In genomic region chr5:97225222-97225621, GRCh38 we compare ENCODE assay signal across 30 cellular contexts.
"Had no signal": no experiment of that assay in that cellular context is flagged by ENCODE, and none has a peak within 500 bp of the region (broad histone marks: within the 10 kb centered on the region; RNA-seq: fewer than 3 reads in every experiment).

No MANE protein-coding gene starts in this region.

- H3K36me3 Mint-ChIP-seq: natural killer cell; neural progenitor cell; stimulated activated memory B cell treated with anti-CD40 and anti-IgM and Interleukin-4, amounts not matched to agents 10 μg/mL and 1 μg/mL and 100 μg/mL, for 72 hours; type B pancreatic cell had no signal

- H3K4me1 ChIP-seq: neural progenitor cell, parathyroid adenoma, psoas muscle, spleen, suprapubic skin, transverse colon, upper lobe of right lung, uterus had no signal

- H3K27ac Mint-ChIP-seq: naive thymus-derived CD4-positive, alpha-beta T cell; natural killer cell; nephron; neural progenitor cell; progenitor cell of endocrine pancreas; stimulated activated memory B cell treated with anti-CD40 and anti-IgM and Interleukin-4, amounts not matched to agents 10 μg/mL and 1 μg/mL and 100 μg/mL, for 72 hours; type B pancreatic cell had no signal

- H3K4me1 Mint-ChIP-seq: naive thymus-derived CD4-positive, alpha-beta T cell; natural killer cell; nephron; neural progenitor cell; stimulated activated memory B cell treated with anti-CD40 and anti-IgM and Interleukin-4, amounts not matched to agents 10 μg/mL and 1 μg/mL and 100 μg/mL, for 72 hours had no signal

- H3K4me3 ChIP-seq: neural progenitor cell, ovary, psoas muscle, skin epidermis, smooth muscle cell, spleen, stomach, suprapubic skin, testis, tibial artery, transverse colon, upper lobe of right lung, uterus had no signal

- H3K4me2 ChIP-seq: neural progenitor cell, smooth muscle cell had no signal

- H3K9me3 Mint-ChIP-seq: natural killer cell; nephron; stimulated activated memory B cell treated with anti-CD40 and anti-IgM and Interleukin-4, amounts not matched to agents 10 μg/mL and 1 μg/mL and 100 μg/mL, for 72 hours; type B pancreatic cell had no signal

- H3K27me3 Mint-ChIP-seq: progenitor cell of endocrine pancreas, type B pancreatic cell had no signal

- H3K4me3 Mint-ChIP-seq: naive thymus-derived CD4-positive, alpha-beta T cell; natural killer cell; nephron; neural progenitor cell; stimulated activated memory B cell treated with anti-CD40 and anti-IgM and Interleukin-4, amounts not matched to agents 10 μg/mL and 1 μg/mL and 100 μg/mL, for 72 hours; type B pancreatic cell had no signal

- H2AFZ ChIP-seq: neural progenitor cell, parathyroid adenoma had no signal

- H3K9ac ChIP-seq: neural progenitor cell, parathyroid adenoma had no signal

- ATAC-seq: naive thymus-derived CD4-positive, alpha-beta T cell; natural killer cell; psoas muscle; right cardiac atrium; sciatic nerve; stimulated activated memory B cell treated with anti-CD40 and anti-IgM and Interleukin-4, amounts not matched to agents 10 μg/mL and 1 μg/mL and 100 μg/mL, for 72 hours; stimulated activated naive CD8-positive, alpha-beta T cell treated with anti-CD3 and anti-CD28 coated beads, Interleukin-15, Interleukin-2, amounts not matched to agents 100 U/mL and 50 U/mL, for 24 hours; upper lobe of right lung had no signal

- H3K36me3 ChIP-seq: neural progenitor cell, ovary, spleen, stomach, suprapubic skin, tibial artery, transverse colon, upper lobe of right lung, uterus had no signal

- H3K9me3 ChIP-seq: ovary, psoas muscle, spleen, stomach, suprapubic skin, testis, tibial artery, transverse colon, upper lobe of right lung, uterus had no signal

- H3K27ac ChIP-seq: neural progenitor cell, ovary, parathyroid adenoma, psoas muscle, skin epidermis, spleen, stomach, suprapubic skin, testis, tibial artery, transverse colon, upper lobe of right lung, uterus had no signal

- DNase-seq: naive thymus-derived CD4-positive, alpha-beta T cell; natural killer cell; occipital lobe; ovary; psoas muscle; right cardiac atrium; spleen; stimulated activated CD4-positive, alpha-beta T cell treated with anti-CD3 and anti-CD28 coated beads, Interleukin-12 subunit alpha, Interleukin-12 subunit beta, amount 100 ng/mL, for 4 hours; stimulated activated CD4-positive, alpha-beta T cell treated with anti-CD3 and anti-CD28 coated beads, Interleukin-1b, Interleukin-23, amount 100 ng/mL, for 48 hours; stimulated activated CD4-positive, alpha-beta T cell treated with anti-CD3 and anti-CD28 coated beads, Interleukin-4, amount 100 ng/mL, for 1 hour; stimulated activated CD4-positive, alpha-beta T cell treated with anti-CD3 and anti-CD28 coated beads, Interleukin-4, amount 100 ng/mL, for 4 hours; stimulated activated CD8-positive, alpha-beta memory T cell treated with anti-CD3 and anti-CD28 coated beads, Interleukin-4, amount 100 ng/mL, for 48 hours; stimulated activated naive CD4-positive, alpha-beta T cell; stimulated activated naive CD8-positive, alpha-beta T cell treated with anti-CD3 and anti-CD28 coated beads, Interleukin-15, Interleukin-2, amounts not matched to agents 100 U/mL and 50 U/mL, for 24 hours; stomach; testis; tibial artery; transverse colon; upper lobe of right lung; uterus had no signal

- H3K27me3 ChIP-seq: neural progenitor cell, ovary, spleen, stomach, suprapubic skin, testis, tibial artery, transverse colon, upper lobe of right lung, uterus had no signal
